ENCODE assay signal across 25 cellular contexts in genomic region chr3:78148986-78149717, GRCh38.
"Had no signal": no experiment of that assay in that cellular context is flagged by ENCODE, and none has a peak within 500 bp of the region (broad histone marks: within the 10 kb centered on the region; RNA-seq: fewer than 3 reads in every experiment).

No MANE protein-coding gene starts in this region.

- H3K4me3 Mint-ChIP-seq: activated CD4-positive, alpha-beta T cell treated with anti-CD3 and anti-CD28 coated beads, Interleukin-2, amount 10 ng/mL, durations not matched to agents 24 days and 14 days; activated CD8-positive, alpha-beta memory T cell treated with anti-CD3 and anti-CD28 coated beads, Interleukin-2, amount 10 ng/mL, durations not matched to agents 7 days and 5 days; activated CD8-positive, alpha-beta T cell treated with anti-CD3 and anti-CD28 coated beads for 36 hours; activated naive CD8-positive, alpha-beta T cell treated with anti-CD3 and anti-CD28 coated beads, Interleukin-2, amount 50 U/mL, for 24 hours; activated T-helper 1 cell treated with anti-CD3 and anti-CD28 coated beads, Interleukin-12 subunit alpha, Interleukin-12 subunit beta, Interleukin-2, Interleukin-4 antibody, amounts not matched to agents 30 ng/mL and 10 ng/mL and 1 ng/mL, durations not matched to agents 14 hours and 24 hours and 36 hours; central memory CD8-positive, alpha-beta T cell; mesothelial cell of epicardium; naive thymus-derived CD8-positive, alpha-beta T cell; neural progenitor cell; stimulated activated naive B cell treated with anti-CD40 and anti-IgM and Interleukin-4, amounts not matched to agents 10 μg/mL and 1 μg/mL and 100 μg/mL, for 72 hours; T-helper 1 cell treated with Interleukin-12 subunit alpha and Interleukin-12 subunit beta and Interleukin-4 antibody, amounts not matched to agents 30 μg/mL and 1 μg/mL, for 36 hours had no signal

- H3K4me3 ChIP-seq: ascending aorta, coronary artery, hepatocyte, left ventricle myocardium inferior, neural progenitor cell, transverse colon had no signal

- ATAC-seq: activated CD4-positive, CD25-positive, alpha-beta regulatory T cell treated with anti-CD3 and anti-CD28 coated beads, Interleukin-2, amount 50 U/mL, for 24 hours; activated CD8-positive, alpha-beta memory T cell treated with anti-CD3 and anti-CD28 coated beads, Interleukin-2, amount 10 ng/mL, durations not matched to agents 7 days and 5 days; activated CD8-positive, alpha-beta T cell treated with anti-CD3 and anti-CD28 coated beads for 36 hours; activated naive CD8-positive, alpha-beta T cell treated with anti-CD3 and anti-CD28 coated beads, Interleukin-2, amount 50 U/mL, for 24 hours; foreskin keratinocyte; naive thymus-derived CD8-positive, alpha-beta T cell; stimulated activated naive B cell treated with anti-CD40 and anti-IgM and Interleukin-4, amounts not matched to agents 10 μg/mL and 1 μg/mL and 100 μg/mL, for 72 hours had no signal

- H3K27ac Mint-ChIP-seq: activated CD4-positive, alpha-beta T cell treated with anti-CD3 and anti-CD28 coated beads, Interleukin-2, amount 10 ng/mL, durations not matched to agents 24 days and 14 days; activated CD8-positive, alpha-beta memory T cell treated with anti-CD3 and anti-CD28 coated beads, Interleukin-2, amount 10 ng/mL, durations not matched to agents 7 days and 5 days; activated CD8-positive, alpha-beta T cell treated with anti-CD3 and anti-CD28 coated beads for 36 hours; activated naive CD8-positive, alpha-beta T cell treated with anti-CD3 and anti-CD28 coated beads, Interleukin-2, amount 50 U/mL, for 24 hours; activated T-helper 1 cell treated with anti-CD3 and anti-CD28 coated beads, Interleukin-12 subunit alpha, Interleukin-12 subunit beta, Interleukin-2, Interleukin-4 antibody, amounts not matched to agents 30 ng/mL and 10 ng/mL and 1 ng/mL, durations not matched to agents 14 hours and 24 hours and 36 hours; mesothelial cell of epicardium; naive thymus-derived CD8-positive, alpha-beta T cell; neural progenitor cell; stimulated activated naive B cell treated with anti-CD40 and anti-IgM and Interleukin-4, amounts not matched to agents 10 μg/mL and 1 μg/mL and 100 μg/mL, for 72 hours; T-helper 1 cell treated with Interleukin-12 subunit alpha and Interleukin-12 subunit beta and Interleukin-4 antibody, amounts not matched to agents 30 μg/mL and 1 μg/mL, for 36 hours had no signal

- H3K4me1 Mint-ChIP-seq: activated CD4-positive, alpha-beta T cell treated with anti-CD3 and anti-CD28 coated beads, Interleukin-2, amount 10 ng/mL, durations not matched to agents 24 days and 14 days; activated CD8-positive, alpha-beta memory T cell treated with anti-CD3 and anti-CD28 coated beads, Interleukin-2, amount 10 ng/mL, durations not matched to agents 7 days and 5 days; activated naive CD8-positive, alpha-beta T cell treated with anti-CD3 and anti-CD28 coated beads, Interleukin-2, amount 50 U/mL, for 24 hours; central memory CD8-positive, alpha-beta T cell; mesothelial cell of epicardium; naive thymus-derived CD8-positive, alpha-beta T cell; neural progenitor cell; stimulated activated naive B cell treated with anti-CD40 and anti-IgM and Interleukin-4, amounts not matched to agents 10 μg/mL and 1 μg/mL and 100 μg/mL, for 72 hours had no signal

- H3K27me3 Mint-ChIP-seq: activated CD4-positive, alpha-beta T cell treated with anti-CD3 and anti-CD28 coated beads, Interleukin-2, amount 10 ng/mL, durations not matched to agents 24 days and 14 days; activated CD8-positive, alpha-beta memory T cell treated with anti-CD3 and anti-CD28 coated beads, Interleukin-2, amount 10 ng/mL, durations not matched to agents 7 days and 5 days; activated CD8-positive, alpha-beta T cell treated with anti-CD3 and anti-CD28 coated beads for 36 hours; activated naive CD8-positive, alpha-beta T cell treated with anti-CD3 and anti-CD28 coated beads, Interleukin-2, amount 50 U/mL, for 24 hours; central memory CD8-positive, alpha-beta T cell; naive thymus-derived CD8-positive, alpha-beta T cell; stimulated activated naive B cell treated with anti-CD40 and anti-IgM and Interleukin-4, amounts not matched to agents 10 μg/mL and 1 μg/mL and 100 μg/mL, for 72 hours had no signal

- H3K27ac ChIP-seq: ascending aorta, coronary artery, foreskin keratinocyte, hepatocyte, left ventricle myocardium inferior, neural progenitor cell, transverse colon had no signal

- H3K4me2 ChIP-seq: hepatocyte, neural progenitor cell had no signal

- H2AFZ ChIP-seq: hepatocyte, neural progenitor cell had no signal

- H3K9ac ChIP-seq: neural progenitor cell had no signal

- H3K36me3 Mint-ChIP-seq: activated CD8-positive, alpha-beta memory T cell treated with anti-CD3 and anti-CD28 coated beads, Interleukin-2, amount 10 ng/mL, durations not matched to agents 7 days and 5 days; mesothelial cell of epicardium; naive thymus-derived CD8-positive, alpha-beta T cell; neural progenitor cell; stimulated activated naive B cell treated with anti-CD40 and anti-IgM and Interleukin-4, amounts not matched to agents 10 μg/mL and 1 μg/mL and 100 μg/mL, for 72 hours had no signal

- H3K27me3 ChIP-seq: ascending aorta, foreskin keratinocyte, hepatocyte, neural progenitor cell, transverse colon had no signal

- H3K36me3 ChIP-seq: ascending aorta, left ventricle myocardium inferior, neural progenitor cell, transverse colon had no signal

- DNase-seq: activated CD4-positive, alpha-beta T cell treated with anti-CD3 and anti-CD28 coated beads, Interleukin-2, amount 10 ng/mL, durations not matched to agents 24 days and 14 days; activated CD8-positive, alpha-beta memory T cell treated with anti-CD3 and anti-CD28 coated beads, Interleukin-2, amount 10 ng/mL, durations not matched to agents 7 days and 5 days; activated CD8-positive, alpha-beta T cell treated with anti-CD3 and anti-CD28 coated beads for 36 hours; activated gamma-delta T cell; activated naive CD4-positive, alpha-beta T cell treated with anti-CD3 and anti-CD28 coated beads, Interleukin-2, amount 50 U/mL, for 16 hours; activated naive CD8-positive, alpha-beta T cell treated with anti-CD3 and anti-CD28 coated beads, Interleukin-2, amount 50 U/mL, for 24 hours; activated T-cell treated with anti-CD3 and anti-CD28 coated beads for 4 hours; foreskin keratinocyte; glutamatergic neuron; left ventricle myocardium inferior; naive thymus-derived CD8-positive, alpha-beta T cell; retina; stimulated activated CD4-positive, alpha-beta T cell treated with anti-CD3 and anti-CD28 coated beads, Interleukin-2, amount 100 ng/mL, for 48 hours; stimulated activated CD8-positive, alpha-beta memory T cell treated with anti-CD3 and anti-CD28 coated beads, Interleukin-4, amount 100 ng/mL, for 48 hours; stimulated activated naive B cell treated with anti-CD40 and anti-IgM and Interleukin-4, amounts not matched to agents 10 μg/mL and 1 μg/mL and 100 μg/mL, for 72 hours; transverse colon had no signal

- H3K4me1 ChIP-seq: ascending aorta, foreskin keratinocyte, left ventricle myocardium inferior, neural progenitor cell, transverse colon had no signal

- H3K79me2 ChIP-seq: hepatocyte had no signal
